In the genomic region with DNA sequence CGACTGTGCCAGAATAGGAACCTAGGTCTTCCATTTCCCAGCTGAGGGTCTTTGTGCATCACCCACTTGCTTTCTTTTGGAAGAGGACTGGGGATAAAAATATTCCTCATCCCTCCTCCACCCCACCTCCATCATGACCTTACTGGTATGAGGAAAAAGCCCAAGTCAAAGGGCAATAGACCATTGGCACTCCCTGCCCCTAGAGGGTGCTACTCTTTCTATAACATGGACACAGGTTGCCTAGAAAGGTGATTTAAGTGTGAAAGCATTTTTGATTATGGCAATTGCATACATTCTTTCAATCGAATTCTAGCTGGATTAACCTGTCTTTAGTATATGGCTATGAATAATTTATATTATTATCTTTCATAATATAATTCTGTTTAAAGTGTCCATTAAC, we compare ENCODE assay signal across 10 cellular contexts. TPM values are rescaled to one million over a fixed set of nuclear protein-coding genes. Genes with fewer than 3 reads are reported as not detected.
A peak's percentile ranks its signal among the peaks of the same experiment; 100 is the strongest.
DNase-seq lines count a peak whose midpoint lies in the region; ATAC-seq, FAIRE-seq and TF ChIP-seq lines count a peak whose summit lies in the region.
"Had no signal": no experiment of that assay in that cellular context is flagged by ENCODE, and none has a peak within 500 bp of the region (broad histone marks: within the 10 kb centered on the region; RNA-seq: fewer than 3 reads in every experiment).

No MANE protein-coding gene starts in this region.

- no peak overlapping the region for H2AFZ ChIP-seq in SU-DHL-6 (ENCODE audit: low read depth, low read length, severe bottlenecking)

- H3K27me3 ChIP-seq in AG04450 (ENCODE audit: control insufficient read depth, insufficient read depth, low read length) = peaks cover 5% of the 10 kb centered on the region
- no peaks in the 10 kb centered on the region for H3K27me3 ChIP-seq in SU-DHL-6 (ENCODE audit: low read length)

- no peak overlapping the region for H3K4me3 Mint-ChIP-seq in effector memory CD8-positive, alpha-beta T cell
- H3K4me3 Mint-ChIP-seq: IgD-negative memory B cell had no signal

- ATAC-seq in GM21576 (IDR thresholded peaks at IDR 0.05; ENCODE audit: unreplicated experiment) = no peak
- ATAC-seq in GM21447 (IDR thresholded peaks at IDR 0.05; ENCODE audit: unreplicated experiment) = no peak
- ATAC-seq in effector memory CD8-positive, alpha-beta T cell (replicated peaks) = no peak

- POLR2A ChIA-PET in AG04450 (lab: Yijun Ruan, JAX) = no interaction called here

- no peak overlapping the region for H3K27ac ChIP-seq in AG04450 (ENCODE audit: low read depth, low read length)
- H3K27ac ChIP-seq in SU-DHL-6 (ENCODE audit: low read depth, low read length) = no peak overlapping the region

- no peaks in the 10 kb centered on the region for H3K36me3 ChIP-seq in SU-DHL-6 (ENCODE audit: low read length)

- CTCF ChIA-PET in AG04450 (lab: Charles Lee) = interaction anchor here (0.6 kb wide), 2 partner anchors 42 to 194 kb away, joined by 3 to 4 read pairs; no protein-coding TSS in a partner anchor

- H3K9me3 Mint-ChIP-seq in effector memory CD8-positive, alpha-beta T cell = peaks cover 0 to 4% of the 10 kb centered on the region in 2 donors

- H4K20me1 ChIP-seq in SU-DHL-6 (ENCODE audit: low read depth, low read length) = no peaks in the 10 kb centered on the region

- no peak overlapping the region for H3K4me2 ChIP-seq in SU-DHL-6 (ENCODE audit: low read depth, low read length, poor library complexity, severe bottlenecking)

- peaks cover 32 to 53% of the 10 kb centered on the region in 2 donors for H3K27me3 Mint-ChIP-seq in effector memory CD8-positive, alpha-beta T cell

- no peaks in the 10 kb centered on the region for H3K79me2 ChIP-seq in SU-DHL-6 (ENCODE audit: insufficient read depth, low read length)

- no peak overlapping the region for H3K9ac ChIP-seq in SU-DHL-6 (ENCODE audit: low read length)

- H3K4me3 ChIP-seq in AG04450 (ENCODE audit: low read depth, low read length) (no peak overlapping the region), SU-DHL-6 (ENCODE audit: insufficient read depth, low read length, poor library complexity, severe bottlenecking) (no peak overlapping the region)

- no peaks in the 10 kb centered on the region for H3K36me3 Mint-ChIP-seq in effector memory CD8-positive, alpha-beta T cell (ENCODE audit: insufficient read depth)

- H3K4me1 Mint-ChIP-seq in effector memory CD8-positive, alpha-beta T cell (ENCODE audit: low read depth in 2 of 2) = no peaks in the 10 kb centered on the region

- DNase-seq in AG04450 (ENCODE audit: low read depth, low spot score) (no peak), GM18507 (ENCODE audit: extremely low spot score, insufficient read length, low read depth) (no peak), iPS-NIHi11 (ENCODE audit: low spot score) (peak; percentile 60), dedifferentiated amniotic fluid mesenchymal stem cell (ENCODE audit: extremely low spot score) (no peak)
- no peak for DNase-seq in effector memory CD8-positive, alpha-beta T cell
- DNase-seq: T-helper 1 cell had no signal

- H3K9me3 ChIP-seq in AG04450 (ENCODE audit: control insufficient read depth, insufficient read depth, low read length) = peaks cover 5% of the 10 kb centered on the region
- H3K9me3 ChIP-seq in SU-DHL-6 (ENCODE audit: insufficient read depth, low read length) = no peaks in the 10 kb centered on the region

- peak; percentile 26 for FAIRE-seq in GM18507 (lab: Jason Lieb, UNC)

- TF ChIP-seq CTCF in AG04450 (IDR thresholded peaks at IDR 0.05; ENCODE audit: low read depth, low read length) (peak; percentile 43), SU-DHL-6 (IDR thresholded peaks at IDR 0.05; ENCODE audit: insufficient read depth, low read length, poor library complexity, severe bottlenecking) (peak; percentile 58)

- H3K27ac Mint-ChIP-seq in effector memory CD8-positive, alpha-beta T cell = no peak overlapping the region
- H3K27ac Mint-ChIP-seq: IgD-negative memory B cell had no signal

- no peaks in the 10 kb centered on the region for H3F3A ChIP-seq in SU-DHL-6 (ENCODE audit: insufficient read depth)

- H3K9me2 ChIP-seq in SU-DHL-6 (replicated peaks; ENCODE audit: insufficient read depth, low read length) = no peaks in the 10 kb centered on the region

RNA-seq across cellular contexts. Expression of gene ZNF618, which starts 22.8 kb away (rescaled TPM):
- 8.7 and 11.2 TPM in 2 replicates for polyA plus RNA-seq in AG04450 (2011; rRNA removed)
- 16.4 and 21.0 TPM in 2 replicates for polyA minus RNA-seq in AG04450 (2011; rRNA and poly(A)+ RNA removed)
